ENCODE assay signal across 15 cellular contexts in genomic region chr9:83563360-83563759, GRCh38. TPM values are rescaled to one million over a fixed set of nuclear protein-coding genes. Genes with fewer than 3 reads are reported as not detected.
DNase-seq lines count a peak whose midpoint lies in the region; TF ChIP-seq lines count a peak whose summit lies in the region.
"Had no signal": no experiment of that assay in that cellular context is flagged by ENCODE, and none has a peak within 500 bp of the region (broad histone marks: within the 10 kb centered on the region; RNA-seq: fewer than 3 reads in every experiment).

No MANE protein-coding gene starts in this region.

- no peak for TF ChIP-seq CTCF in HEK293 (tag by site-specific recombination; IDR thresholded peaks at IDR 0.05)

- CTCF ChIA-PET in HEK293 (lab: Yijun Ruan, JAX): interaction anchor here (0.6 to 1.1 kb wide), 3 partner anchors 21 to 227 kb away, joined by 3 read pairs; no protein-coding TSS in a partner anchor

- H3K36me3 ChIP-seq in HEK293 (ENCODE audit: control insufficient read depth in 2 of 2, insufficient read depth in 1 of 2, low read length in 2 of 2): no peaks in the 10 kb centered on the region

- no peaks in the 10 kb centered on the region for H3K9me3 ChIP-seq in HEK293 (ENCODE audit: control insufficient read depth, insufficient read depth, low read depth, low read length)
- H3K9me3 ChIP-seq: Caco-2 had no signal

- DNase-seq in Ammon's horn (ENCODE audit: low spot score): peak; percentile 27
- peak; percentile 1 for DNase-seq in NCI-H524 treated with DMSO at 0.1 percent for 48 hours (lab: John Stamatoyannopoulos, UW)
- peak; percentile 7 for DNase-seq in occipital lobe (lab: John Stamatoyannopoulos, UW)
- DNase-seq in NCI-H146 (lab: John Stamatoyannopoulos, UW): no peak
- no peak for DNase-seq in NCI-H226
- no peak for DNase-seq in HCEC 1CT
- DNase-seq: ACHN; Caco-2; CD4-positive, alpha-beta T cell; DMS79 treated with DMSO at 0.1 percent for 48 hours; GF-D8; GOT3; H7 had no signal

- POLR2A ChIA-PET in HEK293 (lab: Yijun Ruan, JAX): interaction anchor here (0.6 kb wide), 1 partner anchor 70 kb away, joined by 7 read pairs; no protein-coding TSS in a partner anchor

- no peaks in the 10 kb centered on the region for H3K4me1 ChIP-seq in HEK293 (ENCODE audit: control insufficient read depth, insufficient read depth, low read length)
- H3K4me1 ChIP-seq: Caco-2 had no signal

- H3K4me3 ChIP-seq in HEK293 (ENCODE audit: low read depth, low read length): no peak overlapping the region

- H3K27ac ChIP-seq in HEK293 (ENCODE audit: extremely low read depth, low read depth, low read length): no peak overlapping the region
- H3K27ac ChIP-seq: C4-2B had no signal

TF ChIP-seq in HEK293, 187 proteins besides CTCF, POLR2A, EP300 and RAD21:
- TF ChIP-seq EGR2 (tag by site-specific recombination; IDR thresholded peaks at IDR 0.05; ENCODE audit: low read depth) (peak; percentile 13; the same call in 1 of the 2 replicates), ZNF76 (tag by site-specific recombination; IDR thresholded peaks at IDR 0.05; ENCODE audit: borderline replicate concordance, low read depth) (no peak)

RNA-seq across cellular contexts. Expression of gene FRMD3, which starts 25.2 kb away (rescaled TPM):
- total RNA-seq in occipital lobe: 68.8 TPM
- total RNA-seq: Caco-2 had no signal

RNA-seq across cellular contexts. Expression of gene IDNK, which starts 59.6 kb away (rescaled TPM):
- total RNA-seq in occipital lobe: 6.4 TPM

Comparison
In these comparisons a context has a peak if more than half of its experiments do, and no peak if none do; other contexts are left out.
1. DNase-seq: peak in Ammon's horn (single experiment), NCI-H524 treated with DMSO at 0.1 percent for 48 hours (single experiment) and occipital lobe (single experiment); none in NCI-H146 (single experiment), NCI-H226 (single experiment) and HCEC 1CT (single experiment).